In genomic region chr1:171457412-171457811, GRCh38 we compare ENCODE assay signal across 18 cellular contexts. TPM values are rescaled to one million over a fixed set of nuclear protein-coding genes. Genes with fewer than 3 reads are reported as not detected.
DNase-seq lines count a peak whose midpoint lies in the region; ATAC-seq and TF ChIP-seq lines count a peak whose summit lies in the region.
"Had no signal": no experiment of that assay in that cellular context is flagged by ENCODE, and none has a peak within 500 bp of the region (broad histone marks: within the 10 kb centered on the region; RNA-seq: fewer than 3 reads in every experiment).

No MANE protein-coding gene starts in this region.

- TF ChIP-seq POLR2A in tibial nerve (IDR thresholded peaks at IDR 0.05) = no peak

- H3K36me3 ChIP-seq in osteoblast (ENCODE audit: insufficient read depth, low read length) = no peaks in the 10 kb centered on the region
- H3K36me3 ChIP-seq in tibial nerve = no peaks in the 10 kb centered on the region
- H3K36me3 ChIP-seq: transverse colon had no signal

- H3K27me3 ChIP-seq in osteoblast (ENCODE audit: insufficient read depth, low read length) (no peaks in the 10 kb centered on the region), tibial nerve (no peaks in the 10 kb centered on the region)
- H3K27me3 ChIP-seq: transverse colon had no signal

- no peak overlapping the region for H2AFZ ChIP-seq in osteoblast (ENCODE audit: low read length)

- no peak overlapping the region for H3K27ac ChIP-seq in osteoblast (ENCODE audit: low read depth, low read length)
- H3K27ac ChIP-seq in tibial nerve = no peak overlapping the region
- H3K27ac ChIP-seq: 22Rv1, transverse colon had no signal

- no peaks in the 10 kb centered on the region for H3K79me2 ChIP-seq in osteoblast (ENCODE audit: insufficient read depth, low read length)

- 69 to 72% methylated on average over 2 of the region's 2 CpGs for WGBS in tibial nerve, 2 donors

- H3K9me3 ChIP-seq in osteoblast (ENCODE audit: low read depth, low read length) (no peaks in the 10 kb centered on the region), tibial nerve (peaks cover 0 to 9% (median 0%) of the 10 kb centered on the region in 4 donors)
- H3K9me3 ChIP-seq: transverse colon had no signal

- H3K4me2 ChIP-seq in osteoblast (ENCODE audit: insufficient read depth, low read length) = no peak overlapping the region

- H3K4me1 ChIP-seq in osteoblast (ENCODE audit: insufficient read depth, low read length) (no peaks in the 10 kb centered on the region), tibial nerve (no peaks in the 10 kb centered on the region)
- H3K4me1 ChIP-seq: transverse colon had no signal

- no peak overlapping the region for H3K4me3 ChIP-seq in osteoblast (ENCODE audit: insufficient read depth, low read length)
- H3K4me3 ChIP-seq in tibial nerve = no peak overlapping the region
- H3K4me3 ChIP-seq: transverse colon had no signal

- DNase-seq in DMS 273 (lab: John Stamatoyannopoulos, UW; ENCODE audit: unreplicated experiment) (peak; percentile 16), DMS 273 treated with DMSO at 0.1 percent for 48 hours (lab: John Stamatoyannopoulos, UW) (no peak), NCI-H82 (lab: John Stamatoyannopoulos, UW) (peak; percentile 95), fibroblast of gingiva (ENCODE audit: low read depth) (peak; percentile 16), osteoblast (ENCODE audit: insufficient read length, low spot score, missing footprints) (peak; percentile 38), NCI-H2081 treated with DMSO at 0.1 percent for 48 hours (lab: John Stamatoyannopoulos, UW) (no peak), tibial nerve (ENCODE audit: low spot score in 2 of 2) (no peak)
- DNase-seq: CD8-positive, alpha-beta memory T cell; endodermal cell; GF-D8; naive thymus-derived CD8-positive, alpha-beta T cell; NCI-H510A treated with DMSO at 0.1 percent for 48 hours; retina; RPMI8226; stimulated activated CD4-positive, alpha-beta T cell treated with anti-CD3 and anti-CD28 coated beads, Interleukin-2, amount 100 ng/mL, for 48 hours; transverse colon had no signal

- H4K20me1 ChIP-seq in osteoblast (ENCODE audit: insufficient read depth, low read length) = no peaks in the 10 kb centered on the region

- no peak for ATAC-seq in GM19351 (IDR thresholded peaks at IDR 0.05; ENCODE audit: unreplicated experiment)
- ATAC-seq: naive thymus-derived CD8-positive, alpha-beta T cell had no signal

- TF ChIP-seq CTCF in osteoblast (IDR thresholded peaks at IDR 0.05; ENCODE audit: extremely low read depth, low read depth, low read length) = no peak
- no peak for TF ChIP-seq CTCF in tibial nerve (IDR thresholded peaks at IDR 0.05)

- TF ChIP-seq EP300 in tibial nerve (IDR thresholded peaks at IDR 0.05) = no peak

RNA-seq across cellular contexts. Expression of gene PRRC2C, which starts 27.9 kb away (rescaled TPM):
- total RNA-seq in osteoblast (40.5 and 52.2 TPM in 2 replicates), tibial nerve (10 to 100 TPM; 69.8 to 91.6 (median 80.2) TPM)

Comparison
In these comparisons a context has a peak if more than half of its experiments do, and no peak if none do; other contexts are left out.
1. DNase-seq: peak in DMS 273 (single experiment), NCI-H82 (single experiment), fibroblast of gingiva (single experiment) and osteoblast (single experiment); none in DMS 273 treated with DMSO at 0.1 percent for 48 hours (single experiment), NCI-H2081 treated with DMSO at 0.1 percent for 48 hours (single experiment) and tibial nerve (0 of 2).